ENCODE assay signal across 26 cellular contexts in genomic region chr1:187046293-187046692, GRCh38.
"Had no signal": no experiment of that assay in that cellular context is flagged by ENCODE, and none has a peak within 500 bp of the region (broad histone marks: within the 10 kb centered on the region; RNA-seq: fewer than 3 reads in every experiment).

No MANE protein-coding gene starts in this region.

- H3K27me3 ChIP-seq: gastroesophageal sphincter, hepatocyte, ovary, sigmoid colon, tibial nerve, upper lobe of left lung had no signal

- DNase-seq: dorsolateral prefrontal cortex; effector CD4-positive, alpha-beta T cell; foreskin fibroblast; heart left ventricle; left cardiac atrium; left ventricle myocardium superior; lower lobe of right lung; natural killer cell; occipital lobe; ovary; psoas muscle; right cardiac atrium; sigmoid colon; stimulated activated CD4-positive, alpha-beta T cell treated with anti-CD3 and anti-CD28 coated beads, Interleukin-4, amount 100 ng/mL, for 4 hours; stimulated activated naive CD8-positive, alpha-beta T cell treated with anti-CD3 and anti-CD28 coated beads, Interleukin-15, Interleukin-2, amounts not matched to agents 100 U/mL and 50 U/mL, for 24 hours; upper lobe of left lung had no signal

- H3K9me3 ChIP-seq: gastroesophageal sphincter, lower lobe of right lung, ovary, psoas muscle, sigmoid colon, thoracic aorta, tibial nerve, upper lobe of left lung had no signal

- H3K27ac ChIP-seq: dorsolateral prefrontal cortex, epithelial cell of prostate, gastroesophageal sphincter, heart left ventricle, hepatocyte, lower lobe of right lung, ovary, psoas muscle, sigmoid colon, thoracic aorta, tibial nerve, upper lobe of left lung had no signal

- ATAC-seq: esophagus mucosa; gastroesophageal sphincter; heart left ventricle; left cardiac atrium; left ventricle myocardium superior; lower lobe of right lung; natural killer cell; psoas muscle; right cardiac atrium; stimulated activated memory B cell treated with anti-CD40 and anti-IgM and Interleukin-4, amounts not matched to agents 10 μg/mL and 1 μg/mL and 100 μg/mL, for 72 hours; stimulated activated naive CD8-positive, alpha-beta T cell treated with anti-CD3 and anti-CD28 coated beads, Interleukin-15, Interleukin-2, amounts not matched to agents 100 U/mL and 50 U/mL, for 24 hours had no signal

- H3K4me1 ChIP-seq: gastroesophageal sphincter, heart left ventricle, lower lobe of right lung, psoas muscle, sigmoid colon, tibial nerve, upper lobe of left lung had no signal

- H3K79me2 ChIP-seq: hepatocyte had no signal

- H3K4me2 ChIP-seq: hepatocyte had no signal

- H2AFZ ChIP-seq: hepatocyte had no signal

- FAIRE-seq: colon, islet of Langerhans, urothelium cell line had no signal

- H3K4me3 ChIP-seq: dorsolateral prefrontal cortex, gastroesophageal sphincter, heart left ventricle, hepatocyte, lower lobe of right lung, ovary, psoas muscle, sigmoid colon, thoracic aorta, tibial nerve, upper lobe of left lung had no signal

- H3K36me3 ChIP-seq: gastroesophageal sphincter, heart left ventricle, lower lobe of right lung, ovary, sigmoid colon, thoracic aorta, tibial nerve, upper lobe of left lung had no signal
